Comparison of ENCODE assay signal across 19 cellular contexts in the genomic region with DNA sequence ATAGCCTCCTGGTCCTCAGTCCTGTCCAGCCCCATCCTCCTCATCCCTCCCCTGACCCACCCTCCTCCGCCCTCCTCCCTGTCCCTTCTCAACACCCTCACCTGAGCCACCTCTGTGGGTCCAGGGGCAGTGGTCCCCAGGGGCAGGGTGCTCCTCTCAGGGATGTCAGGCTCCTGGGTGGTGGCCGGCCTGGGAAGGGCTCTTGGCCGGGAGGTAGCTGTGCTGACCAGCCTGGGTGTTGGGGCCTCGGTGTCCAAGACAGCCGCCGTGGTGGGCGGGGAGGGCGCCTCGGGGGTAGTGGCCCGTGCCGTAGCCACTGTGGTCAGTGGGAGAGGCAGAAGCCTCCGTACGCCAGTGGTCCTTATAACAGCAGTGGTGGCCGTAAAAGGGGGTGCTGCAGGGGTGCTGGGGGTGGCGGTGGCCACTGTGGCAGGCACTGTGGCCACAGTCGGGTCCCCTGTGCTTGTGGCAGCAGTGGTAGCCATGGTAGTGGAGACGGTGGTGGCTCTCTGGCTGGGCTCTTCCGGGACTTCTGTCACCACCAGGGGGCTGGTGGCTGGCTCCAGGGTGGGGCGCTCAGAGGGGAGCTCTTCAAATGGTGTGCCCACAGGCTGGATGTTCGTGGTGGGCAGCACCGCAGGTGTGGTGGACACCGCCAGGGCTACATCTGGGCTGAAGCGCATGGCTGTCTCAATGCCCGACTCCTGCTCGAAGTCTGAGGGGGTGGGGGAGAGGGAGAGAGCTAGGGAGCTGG. TPM values are rescaled to one million over a fixed set of nuclear protein-coding genes. Genes with fewer than 3 reads are reported as not detected.
DNase-seq lines count a peak whose midpoint lies in the region; ATAC-seq, FAIRE-seq and TF ChIP-seq lines count a peak whose summit lies in the region.
"Had no signal": no experiment of that assay in that cellular context is flagged by ENCODE, and none has a peak within 500 bp of the region (broad histone marks: within the 10 kb centered on the region; RNA-seq: fewer than 3 reads in every experiment).

No MANE protein-coding gene starts in this region.

- in situ Hi-C loops in HepG2 (cut with HindIII; ENCODE audit: extremely low pct_ligation_motif_present, low pct_unique_long_range_greater_than_20kb) (no loop called here), mammary epithelial cell (cut with MboI; ENCODE audit: low sequenced_read_pairs in 2 of 2) (no loop called here)

- H3K36me3 ChIP-seq in HepG2 (replicated peaks in 1 of 2; ENCODE audit: control insufficient read depth in 1 of 2, insufficient read depth in 2 of 2, low read length in 2 of 2): no peaks in the 10 kb centered on the region
- H3K36me3 ChIP-seq in right lobe of liver: no peaks in the 10 kb centered on the region
- no peaks in the 10 kb centered on the region for H3K36me3 ChIP-seq in mammary epithelial cell (ENCODE audit: insufficient read depth, low read length)

- FAIRE-seq in HepG2 (lab: Jason Lieb, UNC): no peak
- FAIRE-seq: G401.6 had no signal

- no peak overlapping the region for H3K27ac Mint-ChIP-seq in neural crest cell (ENCODE audit: unreplicated experiment)
- H3K27ac Mint-ChIP-seq: activated naive CD4-positive, alpha-beta T cell treated with anti-CD3 and anti-CD28 coated beads, Interleukin-2, amount 10 ng/mL, durations not matched to agents 7 days and 5 days had no signal

- H2AFZ ChIP-seq in HepG2 (ENCODE audit: low read length) (no peak overlapping the region), mammary epithelial cell (ENCODE audit: low read depth, low read length) (no peak overlapping the region)

- H4K20me1 ChIP-seq in HepG2 (ENCODE audit: insufficient read depth, low read length) (no peaks in the 10 kb centered on the region), mammary epithelial cell (ENCODE audit: insufficient read depth, low read length) (no peaks in the 10 kb centered on the region)

- POLR2A ChIA-PET in HepG2 (lab: Yijun Ruan, JAX): no interaction called here

- H3K79me2 ChIP-seq in HepG2 (ENCODE audit: insufficient read depth, low read length): no peaks in the 10 kb centered on the region
- H3K79me2 ChIP-seq in mammary epithelial cell (ENCODE audit: insufficient read depth, low read length): no peaks in the 10 kb centered on the region

- ATAC-seq in HepG2: peak; percentile 61
- no peak for ATAC-seq in right lobe of liver

- TF ChIP-seq EP300 in HepG2 (IDR thresholded peaks at IDR 0.05; ENCODE audit: low read depth in 2 of 2, low read length in 2 of 2): no peak
- no peak for TF ChIP-seq EP300 in HepG2 (CRISPR knock-in tag; IDR thresholded peaks at IDR 0.05; ENCODE audit: borderline replicate concordance)

- H3K27ac ChIP-seq in HepG2 (ENCODE audit: extremely low read length, insufficient read depth, low read length) (no peak overlapping the region), right lobe of liver (no peak overlapping the region), mammary epithelial cell (ENCODE audit: insufficient read depth, low read depth, low read length) (no peak overlapping the region)
- H3K27ac ChIP-seq: KMS-11 had no signal

- no peak overlapping the region for H3K9ac ChIP-seq in HepG2 (ENCODE audit: insufficient read depth, low read depth, low read length)
- no peak overlapping the region for H3K9ac ChIP-seq in mammary epithelial cell (ENCODE audit: insufficient read depth, low read length)
- H3K9ac ChIP-seq: KMS-11 had no signal

- no peak for TF ChIP-seq RAD21 in HepG2 (CRISPR knock-in tag; IDR thresholded peaks at IDR 0.05)

- H3K27me3 ChIP-seq in HepG2 (ENCODE audit: control insufficient read depth in 1 of 2, insufficient read depth in 2 of 2, low read length in 2 of 2) (peaks cover 0 to 19% of the 10 kb centered on the region in 2 experiments; a peak in 3 of 5 replicates), right lobe of liver (no peaks in the 10 kb centered on the region), mammary epithelial cell (ENCODE audit: insufficient read depth, low read length) (no peaks in the 10 kb centered on the region)
- H3K27me3 ChIP-seq: left lung had no signal

- CTCF ChIA-PET in HepG2 (lab: Yijun Ruan, JAX; ENCODE audit: low intra/inter-chr PET ratio, low total read pairs) (no interaction called here), mammary epithelial cell (lab: Charles Lee; ENCODE audit: low non-redundant PET) (no interaction called here)

- H3K4me1 ChIP-seq in HepG2 (ENCODE audit: insufficient read depth, low read length) (no peaks in the 10 kb centered on the region), right lobe of liver (no peaks in the 10 kb centered on the region), mammary epithelial cell (ENCODE audit: insufficient read depth, low read length) (peaks cover 21% of the 10 kb centered on the region)

- dilution Hi-C loops in mammary epithelial cell (cut with HindIII; ENCODE audit: low sequenced_read_pairs): no loop called here

- TF ChIP-seq CTCF in HepG2 (CRISPR knock-in tag; IDR thresholded peaks at IDR 0.05): peak; percentile 23; the same call in 1 of the 2 replicates
- no peak for TF ChIP-seq CTCF in right lobe of liver (IDR thresholded peaks at IDR 0.05)
- TF ChIP-seq CTCF in mammary epithelial cell (conservative IDR thresholded peaks at IDR 0.05 in 1 of 2, IDR thresholded peaks at IDR 0.05 in 1 of 2; ENCODE audit: extremely low read depth in 1 of 2, insufficient read depth in 1 of 2, low read depth in 1 of 2, low read length in 2 of 2): no peak
- TF ChIP-seq CTCF in neural crest cell (conservative IDR thresholded peaks at IDR 0.05): peak; percentile 32
- no peak for TF ChIP-seq CTCF in GM10266 (IDR thresholded peaks at IDR 0.05; ENCODE audit: control insufficient read depth, insufficient read depth, low read depth, missing control alignments)

- H3K4me2 ChIP-seq in HepG2 (ENCODE audit: low read depth, low read length): no peak overlapping the region
- H3K4me2 ChIP-seq in mammary epithelial cell (ENCODE audit: insufficient read depth, low read depth, low read length): peak overlapping the region; percentile 29
- H3K4me2 ChIP-seq: KMS-11 had no signal

- TF ChIP-seq POLR2A in HepG2 (IDR thresholded peaks at IDR 0.05; ENCODE audit: insufficient read depth in 1 of 2, low read depth in 2 of 2, low read length in 2 of 2) (no peak), right lobe of liver (IDR thresholded peaks at IDR 0.05) (no peak)

- no peaks in the 10 kb centered on the region for H3K9me3 Mint-ChIP-seq in neural crest cell
- H3K9me3 Mint-ChIP-seq: activated naive CD4-positive, alpha-beta T cell treated with anti-CD3 and anti-CD28 coated beads, Interleukin-2, amount 10 ng/mL, durations not matched to agents 7 days and 5 days had no signal

- peaks cover 39% of the 10 kb centered on the region for H3K4me1 Mint-ChIP-seq in neural crest cell
- H3K4me1 Mint-ChIP-seq: activated naive CD4-positive, alpha-beta T cell treated with anti-CD3 and anti-CD28 coated beads, Interleukin-2, amount 10 ng/mL, durations not matched to agents 7 days and 5 days had no signal

- H3K36me3 Mint-ChIP-seq in neural crest cell (ENCODE audit: low read depth): peaks cover 6% of the 10 kb centered on the region
- H3K36me3 Mint-ChIP-seq: activated naive CD4-positive, alpha-beta T cell treated with anti-CD3 and anti-CD28 coated beads, Interleukin-2, amount 10 ng/mL, durations not matched to agents 7 days and 5 days had no signal

- no peaks in the 10 kb centered on the region for H3K27me3 Mint-ChIP-seq in neural crest cell (ENCODE audit: low read depth)

- H3K9me3 ChIP-seq in HepG2 (ENCODE audit: low read length): no peaks in the 10 kb centered on the region
- no peaks in the 10 kb centered on the region for H3K9me3 ChIP-seq in right lobe of liver
- H3K9me3 ChIP-seq in mammary epithelial cell (replicated peaks; ENCODE audit: insufficient read depth, low read length): peaks cover 4% of the 10 kb centered on the region

- no peak overlapping the region for H3K4me3 Mint-ChIP-seq in neural crest cell
- H3K4me3 Mint-ChIP-seq: activated naive CD4-positive, alpha-beta T cell treated with anti-CD3 and anti-CD28 coated beads, Interleukin-2, amount 10 ng/mL, durations not matched to agents 7 days and 5 days; naive B cell had no signal

- no peak for DNase-seq in HepG2 (ENCODE audit: low spot score)
- no peak for DNase-seq in right lobe of liver
- no peak for DNase-seq in mammary epithelial cell
- DNase-seq in neural crest cell (ENCODE audit: low read depth, low spot score): no peak
- no peak for DNase-seq in GM10266 (ENCODE audit: extremely low spot score)
- DNase-seq in putamen (ENCODE audit: low spot score): no peak
- no peak for DNase-seq in NCI-H187 treated with DMSO at 0.1 percent for 48 hours (lab: John Stamatoyannopoulos, UW)
- no peak for DNase-seq in activated naive CD4-positive, alpha-beta T cell (lab: John Stamatoyannopoulos, UW)
- DNase-seq: activated naive CD4-positive, alpha-beta T cell treated with anti-CD3 and anti-CD28 coated beads, Interleukin-2, amount 10 ng/mL, durations not matched to agents 7 days and 5 days; effector memory CD4-positive, alpha-beta T cell; naive B cell; NCI-H1417 treated with DMSO at 0.1 percent for 48 hours; NCI-H345; SHP77; stimulated activated CD4-positive, alpha-beta T cell treated with anti-CD3 and anti-CD28 coated beads, Interleukin-2, amount 100 ng/mL, for 24 hours; T-helper 2 cell had no signal

- intact Hi-C loops in HepG2 (cut with micrococcal nuclease; ENCODE audit: unreplicated experiment) (no loop called here), right lobe of liver (cut with DNase I) (no loop called here), mammary epithelial cell (cut with micrococcal nuclease) (no loop called here)

- 60% methylated on average over 14 of the region's 25 CpGs for WGBS in HepG2 (ENCODE audit: low lambda C conversion rate)
- WGBS in right lobe of liver (ENCODE audit: insufficient coverage, low coverage, low lambda C conversion rate, missing lambda C conversion rate): 100% methylated on average over 2 of the region's 25 CpGs
- WGBS in mammary epithelial cell (ENCODE audit: low coverage, missing lambda C conversion rate): 94% methylated on average over 6 of the region's 25 CpGs

- BruUV-seq in HepG2 (replicated peaks; lab: Mats Ljungman, UMichigan) (no TSS peak), mammary epithelial cell (replicated peaks; lab: Mats Ljungman, UMichigan) (no TSS peak)

- H3K4me3 ChIP-seq in HepG2 (replicated peaks in 1 of 3; ENCODE audit: insufficient read depth in 1 of 3, low read depth in 2 of 3, low read length in 3 of 3) (no peak overlapping the region), right lobe of liver (no peak overlapping the region), mammary epithelial cell (replicated peaks in 1 of 3; ENCODE audit: insufficient read depth in 1 of 3, low read depth in 2 of 3, low read length in 3 of 3) (no peak overlapping the region)
- H3K4me3 ChIP-seq: left lung had no signal

RNA-seq across cellular contexts. Expression of gene SDC3, which starts 31.9 kb away (rescaled TPM):
- total RNA-seq in HepG2 (2016; rRNA removed; fragmentation: Illumina TruSeq; extraction: Trizol) (0.18 and 0.49 TPM in 2 replicates), right lobe of liver (10 to 100 TPM; 13.8 to 45.7 (median 16.2) TPM), mammary epithelial cell (10 to 100 TPM; 23.4 to 63.2 TPM), neural crest cell (116 and 129 TPM in 2 replicates)
- total RNA-seq in HepG2 (2016; cell fraction: cytosol; rRNA removed; fragmentation: Illumina TruSeq; extraction: Trizol; ENCODE audit: low read depth): 0.10 and 0.26 TPM in 2 replicates
- total RNA-seq in HepG2 (2016; cell fraction: insoluble cytoplasmic fraction; rRNA removed; fragmentation: Illumina TruSeq; extraction: Trizol): 0.25 and 0.61 TPM in 2 replicates
- 0.24 and 0.40 TPM in 2 replicates for total RNA-seq in HepG2 (2016; cell fraction: membrane; rRNA removed; fragmentation: Illumina TruSeq; extraction: Trizol)
- total RNA-seq in HepG2 (2016; cell fraction: nucleus; rRNA removed; fragmentation: Illumina TruSeq; extraction: Trizol): 0.47 and 0.78 TPM in 2 replicates
- polyA plus RNA-seq in HepG2 (2011; rRNA removed) (0.84 and 0.85 TPM in 2 replicates), mammary epithelial cell (6.1 TPM)
- polyA plus RNA-seq in HepG2 (2011; cell fraction: cytosol; rRNA removed): 0.64 and 0.74 TPM in 2 replicates
- 1.3 and 1.4 TPM in 2 replicates for polyA plus RNA-seq in HepG2 (2011; cell fraction: nucleus; rRNA removed)
- polyA plus RNA-seq in HepG2 (2012): 0.98 and 2.3 TPM in 2 replicates
- polyA plus RNA-seq in HepG2 (2016; cell fraction: cytosol; fragmentation: Illumina TruSeq; extraction: Trizol; ENCODE audit: low read depth): 0.11 and 0.24 TPM in 2 replicates
- polyA plus RNA-seq in HepG2 (2016; cell fraction: insoluble cytoplasmic fraction; fragmentation: Illumina TruSeq; extraction: Trizol; ENCODE audit: low read depth): 0.69 and 0.96 TPM in 2 replicates
- 0.35 and 0.79 TPM in 2 replicates for polyA plus RNA-seq in HepG2 (2016; cell fraction: membrane; fragmentation: Illumina TruSeq; extraction: Trizol; ENCODE audit: low read depth)
- 1.5 and 1.7 TPM in 2 replicates for polyA plus RNA-seq in HepG2 (2016; cell fraction: nucleus; fragmentation: Illumina TruSeq; extraction: Trizol; ENCODE audit: insufficient read depth, low read depth)
- polyA minus RNA-seq in HepG2 (2011; rRNA and poly(A)+ RNA removed; ENCODE audit: low replicate concordance): 1.8 and 6.1 TPM in 2 replicates
- polyA minus RNA-seq in HepG2 (2011; cell fraction: cytosol; rRNA and poly(A)+ RNA removed): 0.89 and 2.0 TPM in 2 replicates
- 0.37 and 0.77 TPM in 2 replicates for polyA minus RNA-seq in HepG2 (2011; cell fraction: nucleus; rRNA and poly(A)+ RNA removed)
- polyA minus RNA-seq in mammary epithelial cell: 16.8 TPM

Comparison
In these comparisons a context has a peak if more than half of its experiments do, and no peak if none do; other contexts are left out.
1. CTCF ChIP-seq: peak in HepG2 (single experiment) and neural crest cell (single experiment); none in right lobe of liver (0 of 4), mammary epithelial cell (0 of 2) and GM10266 (single experiment).
2. RNA of gene SDC3, which starts 31.9 kb away (total RNA-seq): 116 to 129 TPM in neural crest cell, 23.4 to 63.2 TPM in mammary epithelial cell and 13.8 to 45.7 TPM in right lobe of liver; 0.10 to 0.78 TPM in HepG2; every median in the first group is over 4 times any median in the second.